ENCODE assay signal across 1 cellular context in the genomic region with DNA sequence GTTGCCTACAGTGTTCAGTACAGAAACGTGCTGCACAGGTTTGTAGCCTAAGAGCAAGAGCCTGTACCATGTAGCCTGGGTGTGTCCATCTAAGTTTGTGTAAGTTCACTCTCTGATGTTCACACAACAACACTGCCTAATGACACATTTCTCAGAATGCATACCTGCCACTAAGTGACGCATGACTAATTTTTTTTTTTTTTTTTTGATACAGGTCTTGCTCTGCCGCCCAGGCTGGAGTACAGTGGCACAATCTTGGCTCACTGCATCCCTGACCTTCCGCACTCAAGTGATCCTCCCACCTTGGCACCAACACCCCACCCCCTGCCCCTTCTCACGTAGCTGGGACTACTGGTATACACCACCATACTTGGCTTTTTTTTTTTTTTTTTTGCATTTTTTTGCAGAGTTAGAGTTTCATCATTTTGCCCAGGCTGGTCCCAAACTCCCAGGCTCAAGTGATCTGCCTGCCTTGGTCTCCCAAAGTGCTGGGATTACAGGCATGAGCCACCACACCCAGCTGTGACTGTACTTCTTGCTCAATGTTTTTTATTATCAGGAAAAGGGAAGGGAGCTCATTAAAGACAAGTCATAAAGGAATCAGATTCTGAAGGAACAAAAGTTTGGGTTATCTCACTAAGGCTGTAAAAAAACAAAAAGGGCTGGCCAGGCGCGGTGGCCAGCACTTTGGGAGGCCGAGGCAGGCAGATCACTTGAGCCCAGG.
TF ChIP-seq lines count a peak whose summit lies in the region.

No MANE protein-coding gene starts in this region.

TF ChIP-seq in HEK293, 187 proteins besides CTCF, POLR2A, EP300 and RAD21 (continued from another document):
- TF ChIP-seq, protein P1, sequence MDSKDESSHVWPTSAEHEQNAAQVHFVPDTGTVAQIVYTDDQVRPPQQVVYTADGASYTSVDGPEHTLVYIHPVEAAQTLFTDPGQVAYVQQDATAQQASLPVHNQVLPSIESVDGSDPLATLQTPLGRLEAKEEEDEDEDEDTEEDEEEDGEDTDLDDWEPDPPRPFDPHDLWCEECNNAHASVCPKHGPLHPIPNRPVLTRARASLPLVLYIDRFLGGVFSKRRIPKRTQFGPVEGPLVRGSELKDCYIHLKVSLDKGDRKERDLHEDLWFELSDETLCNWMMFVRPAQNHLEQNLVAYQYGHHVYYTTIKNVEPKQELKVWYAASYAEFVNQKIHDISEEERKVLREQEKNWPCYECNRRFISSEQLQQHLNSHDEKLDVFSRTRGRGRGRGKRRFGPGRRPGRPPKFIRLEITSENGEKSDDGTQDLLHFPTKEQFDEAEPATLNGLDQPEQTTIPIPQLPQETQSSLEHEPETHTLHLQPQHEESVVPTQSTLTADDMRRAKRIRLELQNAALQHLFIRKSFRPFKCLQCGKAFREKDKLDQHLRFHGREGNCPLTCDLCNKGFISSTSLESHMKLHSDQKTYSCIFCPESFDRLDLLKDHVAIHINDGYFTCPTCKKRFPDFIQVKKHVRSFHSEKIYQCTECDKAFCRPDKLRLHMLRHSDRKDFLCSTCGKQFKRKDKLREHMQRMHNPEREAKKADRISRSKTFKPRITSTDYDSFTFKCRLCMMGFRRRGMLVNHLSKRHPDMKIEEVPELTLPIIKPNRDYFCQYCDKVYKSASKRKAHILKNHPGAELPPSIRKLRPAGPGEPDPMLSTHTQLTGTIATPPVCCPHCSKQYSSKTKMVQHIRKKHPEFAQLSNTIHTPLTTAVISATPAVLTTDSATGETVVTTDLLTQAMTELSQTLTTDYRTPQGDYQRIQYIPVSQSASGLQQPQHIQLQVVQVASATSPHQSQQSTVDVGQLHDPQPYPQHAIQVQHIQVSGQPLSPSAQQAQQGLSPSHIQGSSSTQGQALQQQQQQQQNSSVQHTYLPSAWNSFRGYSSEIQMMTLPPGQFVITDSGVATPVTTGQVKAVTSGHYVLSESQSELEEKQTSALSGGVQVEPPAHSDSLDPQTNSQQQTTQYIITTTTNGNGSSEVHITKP (tag by site-specific recombination; IDR thresholded peaks at IDR 0.05): peak; percentile 45
- TF ChIP-seq GLIS1 (tag by site-specific recombination; IDR thresholded peaks at IDR 0.05): peak; percentile 24; the same call in 1 of the 2 replicates
- TF ChIP-seq, protein P2, sequence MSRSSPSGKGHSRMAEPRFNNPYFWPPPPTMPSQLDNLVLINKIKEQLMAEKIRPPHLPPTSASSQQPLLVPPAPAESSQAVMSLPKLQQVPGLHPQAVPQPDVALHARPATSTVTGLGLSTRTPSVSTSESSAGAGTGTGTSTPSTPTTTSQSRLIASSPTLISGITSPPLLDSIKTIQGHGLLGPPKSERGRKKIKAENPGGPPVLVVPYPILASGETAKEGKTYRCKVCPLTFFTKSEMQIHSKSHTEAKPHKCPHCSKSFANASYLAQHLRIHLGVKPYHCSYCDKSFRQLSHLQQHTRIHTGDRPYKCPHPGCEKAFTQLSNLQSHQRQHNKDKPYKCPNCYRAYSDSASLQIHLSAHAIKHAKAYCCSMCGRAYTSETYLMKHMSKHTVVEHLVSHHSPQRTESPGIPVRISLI (tag by site-specific recombination; IDR thresholded peaks at IDR 0.05): peak; percentile 72; the same call in 1 of the 2 replicates
- TF ChIP-seq SP7 (tag by site-specific recombination; IDR thresholded peaks at IDR 0.05): 0 out of 2 replicates have a peak, but pooled peaks have one; percentile 20
